ENCODE assay signal across 2 cellular contexts in genomic region chr5:138789771-138790242, GRCh38.
TF ChIP-seq lines count a peak whose summit lies in the region.

No MANE protein-coding gene starts in this region.

TF ChIP-seq in GM12878, 131 proteins besides CTCF, POLR2A, EP300 and RAD21:
- TF ChIP-seq SMC3 (IDR thresholded peaks at IDR 0.05; ENCODE audit: borderline replicate concordance, low read length) (peak; percentile 29; the same call in 1 of the 2 replicates), GABPA (IDR thresholded peaks at IDR 0.05; ENCODE audit: low read depth) (no peak)

TF ChIP-seq in HepG2, 621 proteins besides CTCF, POLR2A, EP300 and RAD21:
- TF ChIP-seq ZNF780A (CRISPR knock-in tag; IDR thresholded peaks at IDR 0.05) (no peak), SIX1 (CRISPR knock-in tag; IDR thresholded peaks at IDR 0.05; ENCODE audit: borderline replicate concordance) (peak; percentile 74; the same call in 1 of the 2 replicates), ZNF775 (CRISPR knock-in tag; IDR thresholded peaks at IDR 0.05; ENCODE audit: borderline replicate concordance) (no peak), ZNF652 (CRISPR knock-in tag; IDR thresholded peaks at IDR 0.05; ENCODE audit: borderline replicate concordance, low read depth) (0 out of 2 replicates have a peak, but pooled peaks have one; percentile 8), ZNF839 (CRISPR knock-in tag; IDR thresholded peaks at IDR 0.05; ENCODE audit: borderline replicate concordance) (no peak), GATA4 (IDR thresholded peaks at IDR 0.05; ENCODE audit: borderline replicate concordance, low read depth) (no peak), STAG1 (CRISPR knock-in tag; IDR thresholded peaks at IDR 0.05) (peak; percentile 43), SMC3 (IDR thresholded peaks at IDR 0.05; ENCODE audit: low read length) (peak; percentile 11; the same call in 1 of the 2 replicates), ZNF251 (CRISPR knock-in tag; IDR thresholded peaks at IDR 0.05) (no peak), SOX6 (IDR thresholded peaks at IDR 0.05) (no peak), SOX6 (CRISPR knock-in tag; IDR thresholded peaks at IDR 0.05) (no peak)
- TF ChIP-seq, protein P1, sequence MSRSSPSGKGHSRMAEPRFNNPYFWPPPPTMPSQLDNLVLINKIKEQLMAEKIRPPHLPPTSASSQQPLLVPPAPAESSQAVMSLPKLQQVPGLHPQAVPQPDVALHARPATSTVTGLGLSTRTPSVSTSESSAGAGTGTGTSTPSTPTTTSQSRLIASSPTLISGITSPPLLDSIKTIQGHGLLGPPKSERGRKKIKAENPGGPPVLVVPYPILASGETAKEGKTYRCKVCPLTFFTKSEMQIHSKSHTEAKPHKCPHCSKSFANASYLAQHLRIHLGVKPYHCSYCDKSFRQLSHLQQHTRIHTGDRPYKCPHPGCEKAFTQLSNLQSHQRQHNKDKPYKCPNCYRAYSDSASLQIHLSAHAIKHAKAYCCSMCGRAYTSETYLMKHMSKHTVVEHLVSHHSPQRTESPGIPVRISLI (CRISPR knock-in tag; IDR thresholded peaks at IDR 0.05; ENCODE audit: borderline replicate concordance) = peak; percentile 63; the same call in 1 of the 2 replicates
- TF ChIP-seq, protein P2, sequence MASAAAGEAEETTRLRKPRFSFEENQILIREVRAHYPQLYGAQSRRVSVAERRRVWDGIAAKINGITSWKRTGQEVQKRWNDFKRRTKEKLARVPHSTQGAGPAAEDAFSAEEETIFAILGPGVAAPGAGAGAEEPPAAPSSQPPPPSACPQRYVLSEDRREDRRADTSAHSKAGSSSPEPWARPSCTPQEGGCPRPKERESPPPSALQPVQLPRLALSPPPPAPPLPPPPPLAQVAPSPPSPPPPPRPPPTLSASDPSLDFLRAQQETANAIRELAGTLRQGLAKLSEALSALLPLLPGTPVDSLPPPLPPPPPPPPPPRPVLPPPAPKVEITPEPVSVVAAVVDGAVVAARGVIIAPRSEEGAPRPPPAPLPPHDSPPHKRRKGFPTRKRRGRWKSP (CRISPR knock-in tag; IDR thresholded peaks at IDR 0.05) = no peak
